In genomic region chr10:126425473-126426065, GRCh38 we compare ENCODE assay signal across 13 cellular contexts.
"Had no signal": no experiment of that assay in that cellular context is flagged by ENCODE, and none has a peak within 500 bp of the region (broad histone marks: within the 10 kb centered on the region; RNA-seq: fewer than 3 reads in every experiment).

No MANE protein-coding gene starts in this region.

- H3K27ac ChIP-seq: lower lobe of right lung, pancreas, SJSA1, tibial artery had no signal

- H3K27me3 Mint-ChIP-seq: activated naive CD8-positive, alpha-beta T cell treated with anti-CD3 and anti-CD28 coated beads for 36 hours had no signal

- H3K4me3 Mint-ChIP-seq: activated naive CD8-positive, alpha-beta T cell treated with anti-CD3 and anti-CD28 coated beads for 36 hours; stimulated activated naive B cell treated with anti-CD40 and anti-IgM and Interleukin-4, amounts not matched to agents 10 μg/mL and 1 μg/mL and 100 μg/mL, for 72 hours had no signal

- H3K4me1 ChIP-seq: lower lobe of right lung, pancreas had no signal

- H3K4me1 Mint-ChIP-seq: activated naive CD8-positive, alpha-beta T cell treated with anti-CD3 and anti-CD28 coated beads for 36 hours; stimulated activated naive B cell treated with anti-CD40 and anti-IgM and Interleukin-4, amounts not matched to agents 10 μg/mL and 1 μg/mL and 100 μg/mL, for 72 hours had no signal

- H3K27ac Mint-ChIP-seq: activated naive CD8-positive, alpha-beta T cell treated with anti-CD3 and anti-CD28 coated beads for 36 hours; stimulated activated naive B cell treated with anti-CD40 and anti-IgM and Interleukin-4, amounts not matched to agents 10 μg/mL and 1 μg/mL and 100 μg/mL, for 72 hours had no signal

- H3K9me3 ChIP-seq: pancreas had no signal

- ATAC-seq: lower lobe of right lung; pancreas; stimulated activated naive B cell treated with anti-CD40 and anti-IgM and Interleukin-4, amounts not matched to agents 10 μg/mL and 1 μg/mL and 100 μg/mL, for 72 hours had no signal

- H3K36me3 Mint-ChIP-seq: activated naive CD8-positive, alpha-beta T cell treated with anti-CD3 and anti-CD28 coated beads for 36 hours; stimulated activated naive B cell treated with anti-CD40 and anti-IgM and Interleukin-4, amounts not matched to agents 10 μg/mL and 1 μg/mL and 100 μg/mL, for 72 hours had no signal

- H3K4me3 ChIP-seq: lower lobe of right lung, pancreas, SJSA1, tibial artery had no signal

- H3K36me3 ChIP-seq: lower lobe of right lung, pancreas, SJSA1 had no signal

- DNase-seq: activated CD4-positive, alpha-beta T cell treated with anti-CD3 and anti-CD28 coated beads, Interleukin-2, amount 50 U/mL, for 1 hour; activated CD4-positive, CD25-positive, alpha-beta regulatory T cell; activated CD8-positive, alpha-beta memory T cell treated with anti-CD3 and anti-CD28 coated beads for 24 hours; activated naive CD8-positive, alpha-beta T cell treated with anti-CD3 and anti-CD28 coated beads for 36 hours; amygdala; effector CD8-positive, alpha-beta T cell; kidney; lower lobe of right lung; pancreas; stimulated activated naive B cell treated with anti-CD40 and anti-IgM and Interleukin-4, amounts not matched to agents 10 μg/mL and 1 μg/mL and 100 μg/mL, for 72 hours; tibial artery had no signal

- FAIRE-seq: frontal cortex, kidney, pancreas had no signal

- H3K27me3 ChIP-seq: SJSA1, tibial artery had no signal
